In genomic region chr2:100962366-100963025, GRCh38 we compare ENCODE assay signal across 21 cellular contexts.
"Had no signal": no experiment of that assay in that cellular context is flagged by ENCODE, and none has a peak within 500 bp of the region (broad histone marks: within the 10 kb centered on the region; RNA-seq: fewer than 3 reads in every experiment).

No MANE protein-coding gene starts in this region.

- H3K36me3 Mint-ChIP-seq: memory B cell; mesothelial cell of epicardium; stimulated activated effector memory CD8-positive, alpha-beta T cell treated with anti-CD3 and anti-CD28 coated beads, Interleukin-12 subunit alpha, Interleukin-12 subunit beta, amount 100 ng/mL, for 72 hours had no signal

- H3K36me3 ChIP-seq: lower lobe of right lung, neutrophil, upper lobe of left lung had no signal

- H3K4me2 ChIP-seq: smooth muscle cell had no signal

- H3K4me1 Mint-ChIP-seq: central memory CD8-positive, alpha-beta T cell; memory B cell; stimulated activated effector memory CD8-positive, alpha-beta T cell treated with anti-CD3 and anti-CD28 coated beads, Interleukin-12 subunit alpha, Interleukin-12 subunit beta, amount 100 ng/mL, for 72 hours had no signal

- H3K27me3 Mint-ChIP-seq: central memory CD8-positive, alpha-beta T cell; stimulated activated naive CD8-positive, alpha-beta T cell treated with anti-CD3 and anti-CD28 coated beads, Interleukin-15, Interleukin-2, amounts not matched to agents 100 ng/mL and 50 ng/mL, for 24 hours had no signal

- H3K27ac ChIP-seq: dorsolateral prefrontal cortex, lower lobe of right lung, neutrophil, tibial artery, upper lobe of left lung had no signal

- H3K4me3 ChIP-seq: dorsolateral prefrontal cortex, lower lobe of right lung, smooth muscle cell, tibial artery, upper lobe of left lung had no signal

- DNase-seq: cortex of kidney; dorsolateral prefrontal cortex; effector CD8-positive, alpha-beta T cell; foreskin melanocyte; head of caudate nucleus; hippocampal formation; kidney glomerular epithelial cell; lower lobe of right lung; nephron progenitor cell; stimulated activated CD4-positive, alpha-beta T cell treated with anti-CD3 and anti-CD28 coated beads, Interleukin-4, amount 100 ng/mL, for 1 hour; stimulated activated CD8-positive, alpha-beta memory T cell treated with anti-CD3 and anti-CD28 coated beads, Interleukin-4, amount 100 ng/mL, for 48 hours; upper lobe of left lung had no signal

- ATAC-seq: left lobe of liver; lower lobe of right lung; stimulated activated effector memory CD8-positive, alpha-beta T cell treated with anti-CD3 and anti-CD28 coated beads, Interleukin-12 subunit alpha, Interleukin-12 subunit beta, amount 100 ng/mL, for 72 hours had no signal

- H3K27me3 ChIP-seq: dorsolateral prefrontal cortex, tibial artery, upper lobe of left lung had no signal

- H3K27ac Mint-ChIP-seq: memory B cell; mesothelial cell of epicardium; nephron progenitor cell; stimulated activated effector memory CD8-positive, alpha-beta T cell treated with anti-CD3 and anti-CD28 coated beads, Interleukin-12 subunit alpha, Interleukin-12 subunit beta, amount 100 ng/mL, for 72 hours; stimulated activated naive CD8-positive, alpha-beta T cell treated with anti-CD3 and anti-CD28 coated beads, Interleukin-15, Interleukin-2, amounts not matched to agents 100 ng/mL and 50 ng/mL, for 24 hours had no signal

- H3K9me3 Mint-ChIP-seq: central memory CD8-positive, alpha-beta T cell; memory B cell; mesothelial cell of epicardium; nephron progenitor cell; stimulated activated effector memory CD8-positive, alpha-beta T cell treated with anti-CD3 and anti-CD28 coated beads, Interleukin-12 subunit alpha, Interleukin-12 subunit beta, amount 100 ng/mL, for 72 hours; stimulated activated naive CD8-positive, alpha-beta T cell treated with anti-CD3 and anti-CD28 coated beads, Interleukin-15, Interleukin-2, amounts not matched to agents 100 ng/mL and 50 ng/mL, for 24 hours had no signal

- H3K9me3 ChIP-seq: lower lobe of right lung, neutrophil, tibial artery, upper lobe of left lung had no signal

- H3K4me3 Mint-ChIP-seq: central memory CD8-positive, alpha-beta T cell; memory B cell; mesothelial cell of epicardium; nephron progenitor cell; stimulated activated effector memory CD8-positive, alpha-beta T cell treated with anti-CD3 and anti-CD28 coated beads, Interleukin-12 subunit alpha, Interleukin-12 subunit beta, amount 100 ng/mL, for 72 hours; stimulated activated naive CD8-positive, alpha-beta T cell treated with anti-CD3 and anti-CD28 coated beads, Interleukin-15, Interleukin-2, amounts not matched to agents 100 ng/mL and 50 ng/mL, for 24 hours had no signal
